In genomic region chr6:157274471-157275226, GRCh38 we compare ENCODE assay signal across 1 cellular context.
A peak's percentile ranks its signal among the peaks of the same experiment; 100 is the strongest.
TF ChIP-seq lines count a peak whose summit lies in the region.

No MANE protein-coding gene starts in this region.

TF ChIP-seq in HepG2, 621 proteins besides CTCF, POLR2A, EP300 and RAD21 (continued from another document and continues in another):
- no peak for TF ChIP-seq ATF3 (CRISPR knock-in tag; IDR thresholded peaks at IDR 0.05)
- TF ChIP-seq ZNF883 (CRISPR knock-in tag; IDR thresholded peaks at IDR 0.05; ENCODE audit: not compliant biosample characterization), result peak; percentile 96
- peak; percentile 23; the same call in 1 of the 2 replicates for TF ChIP-seq ZBTB8A (CRISPR knock-in tag; IDR thresholded peaks at IDR 0.05; ENCODE audit: borderline replicate concordance, low read depth)
- TF ChIP-seq REL (CRISPR knock-in tag; conservative IDR thresholded peaks at IDR 0.05), result 0 out of 2 replicates have a peak, but pooled peaks have one; percentile 47
- no peak for TF ChIP-seq ZNF747 (CRISPR knock-in tag; IDR thresholded peaks at IDR 0.05; ENCODE audit: borderline replicate concordance)
- peak; percentile 73 for TF ChIP-seq SAP130 (CRISPR knock-in tag; IDR thresholded peaks at IDR 0.05; ENCODE audit: low read depth)
- peak; percentile 55; the same call in 1 of the 2 replicates for TF ChIP-seq KDM1A (CRISPR knock-in tag; IDR thresholded peaks at IDR 0.05)
- TF ChIP-seq ZSCAN20 (CRISPR knock-in tag; IDR thresholded peaks at IDR 0.05; ENCODE audit: borderline replicate concordance), result no peak; the same call in 1 of the 2 replicates
- TF ChIP-seq ZGPAT (CRISPR knock-in tag; IDR thresholded peaks at IDR 0.05), result peak; percentile 52; the same call in 1 of the 2 replicates
- TF ChIP-seq ZNF343 (CRISPR knock-in tag; IDR thresholded peaks at IDR 0.05), result peak; percentile 96
- TF ChIP-seq STAT6 (CRISPR knock-in tag; IDR thresholded peaks at IDR 0.05; ENCODE audit: borderline replicate concordance), result no peak
- TF ChIP-seq ESRRA (CRISPR knock-in tag; IDR thresholded peaks at IDR 0.05; ENCODE audit: low read depth), result 0 out of 2 replicates have a peak, but pooled peaks have one; percentile 27
- TF ChIP-seq RNF2 (conservative IDR thresholded peaks at IDR 0.05; ENCODE audit: low read depth), result peak; percentile 60; the same call in 1 of the 2 replicates
- TF ChIP-seq MYC (CRISPR knock-in tag; IDR thresholded peaks at IDR 0.05; ENCODE audit: borderline replicate concordance), result no peak
- 0 out of 2 replicates have a peak, but pooled peaks have one; percentile 39 for TF ChIP-seq ZNF589 (CRISPR knock-in tag; conservative IDR thresholded peaks at IDR 0.05)
- 0 out of 2 replicates have a peak, but pooled peaks have one; percentile 47 for TF ChIP-seq HOXA5 (CRISPR knock-in tag; IDR thresholded peaks at IDR 0.05)
- TF ChIP-seq FOXA1 (IDR thresholded peaks at IDR 0.05), result no peak
- no peak for TF ChIP-seq FOXA1 (CRISPR knock-in tag; IDR thresholded peaks at IDR 0.05)
- TF ChIP-seq TEAD2 (CRISPR knock-in tag; IDR thresholded peaks at IDR 0.05), result 0 out of 2 replicates have a peak, but pooled peaks have one; percentile 68
- TF ChIP-seq SKIL (CRISPR knock-in tag; IDR thresholded peaks at IDR 0.05; ENCODE audit: borderline replicate concordance), result no peak
- TF ChIP-seq ZNF136 (CRISPR knock-in tag; IDR thresholded peaks at IDR 0.05; ENCODE audit: low read depth), result no peak
- TF ChIP-seq HOXD1 (CRISPR knock-in tag; IDR thresholded peaks at IDR 0.05), result 0 out of 2 replicates have a peak, but pooled peaks have one; percentile 33
- TF ChIP-seq ZNF121 (CRISPR knock-in tag; IDR thresholded peaks at IDR 0.05), result 0 out of 2 replicates have a peak, but pooled peaks have one; percentile 21
- TF ChIP-seq ZNF816 (CRISPR knock-in tag; IDR thresholded peaks at IDR 0.05; ENCODE audit: borderline replicate concordance), result no peak
- TF ChIP-seq MED13 (CRISPR knock-in tag; IDR thresholded peaks at IDR 0.05), result 0 out of 2 replicates have a peak, but pooled peaks have one; percentile 30
- TF ChIP-seq CEBPG (CRISPR knock-in tag; IDR thresholded peaks at IDR 0.05), result no peak
- 0 out of 2 replicates have a peak, but pooled peaks have one; percentile 3 for TF ChIP-seq SMAD3 (CRISPR knock-in tag; IDR thresholded peaks at IDR 0.05)
- peak; percentile 8; the same call in 1 of the 2 replicates for TF ChIP-seq ZSCAN12 (CRISPR knock-in tag; IDR thresholded peaks at IDR 0.05)
- 0 out of 2 replicates have a peak, but pooled peaks have one; percentile 20 for TF ChIP-seq ZNF256 (CRISPR knock-in tag; conservative IDR thresholded peaks at IDR 0.05)
- TF ChIP-seq IKZF1 (IDR thresholded peaks at IDR 0.05), result no peak
- no peak for TF ChIP-seq KAT2B (IDR thresholded peaks at IDR 0.05; ENCODE audit: borderline replicate concordance, low read depth, low read length)
- no peak for TF ChIP-seq ZFP36L1 (CRISPR knock-in tag; IDR thresholded peaks at IDR 0.05)
- no peak for TF ChIP-seq NR3C1 (CRISPR knock-in tag; IDR thresholded peaks at IDR 0.05)
- TF ChIP-seq PRMT3 (CRISPR knock-in tag; IDR thresholded peaks at IDR 0.05; ENCODE audit: borderline replicate concordance, low read depth), result 0 out of 2 replicates have a peak, but pooled peaks have one; percentile 48
- 0 out of 2 replicates have a peak, but pooled peaks have one; percentile 29 for TF ChIP-seq ZNF609 (CRISPR knock-in tag; IDR thresholded peaks at IDR 0.05; ENCODE audit: borderline replicate concordance)
- peak; percentile 37; the same call in 1 of the 2 replicates for TF ChIP-seq ISL2 (CRISPR knock-in tag; IDR thresholded peaks at IDR 0.05)
- TF ChIP-seq ZNF160 (CRISPR knock-in tag; IDR thresholded peaks at IDR 0.05), result peak; percentile 46; the same call in 1 of the 2 replicates
- peak; percentile 61 for TF ChIP-seq PHF8 (CRISPR knock-in tag; IDR thresholded peaks at IDR 0.05)
- TF ChIP-seq ZFP62 (CRISPR knock-in tag; IDR thresholded peaks at IDR 0.05), result no peak
- peak; percentile 41; the same call in 1 of the 2 replicates for TF ChIP-seq ZNF678 (CRISPR knock-in tag; IDR thresholded peaks at IDR 0.05)
- peak; percentile 58 for TF ChIP-seq SALL1 (CRISPR knock-in tag; IDR thresholded peaks at IDR 0.05)
- TF ChIP-seq POGK (CRISPR knock-in tag; conservative IDR thresholded peaks at IDR 0.05), result no peak; the same call in 1 of the 2 replicates
- peak; percentile 71; the same call in 1 of the 2 replicates for TF ChIP-seq KDM5B (CRISPR knock-in tag; IDR thresholded peaks at IDR 0.05; ENCODE audit: borderline replicate concordance)
- TF ChIP-seq THAP11 (CRISPR knock-in tag; IDR thresholded peaks at IDR 0.05), result peak; percentile 42; the same call in 1 of the 2 replicates
- TF ChIP-seq TOPORS (CRISPR knock-in tag; IDR thresholded peaks at IDR 0.05), result peak; percentile 33; the same call in 1 of the 2 replicates
- TF ChIP-seq TSC22D2 (CRISPR knock-in tag; IDR thresholded peaks at IDR 0.05; ENCODE audit: borderline replicate concordance), result peak; percentile 50; the same call in 1 of the 2 replicates
- TF ChIP-seq ZSCAN21 (CRISPR knock-in tag; IDR thresholded peaks at IDR 0.05; ENCODE audit: borderline replicate concordance), result peak; percentile 80; the same call in 1 of the 2 replicates
- peak; percentile 79 for TF ChIP-seq XRCC5 (optimal IDR thresholded peaks at IDR 0.05; ENCODE audit: low read length)
- TF ChIP-seq ZNF18 (CRISPR knock-in tag; IDR thresholded peaks at IDR 0.05; ENCODE audit: insufficient replicate concordance), result no peak
- TF ChIP-seq FOXM1 (CRISPR knock-in tag; IDR thresholded peaks at IDR 0.05), result no peak
- TF ChIP-seq MAZ (IDR thresholded peaks at IDR 0.05; ENCODE audit: borderline replicate concordance, low read depth, low read length), result peak; percentile 33; the same call in 1 of the 2 replicates
- TF ChIP-seq MAZ (CRISPR knock-in tag; IDR thresholded peaks at IDR 0.05; ENCODE audit: low read depth), result peak; percentile 92
- TF ChIP-seq ASH2L (IDR thresholded peaks at IDR 0.05; ENCODE audit: insufficient read length, low read depth, low read length), result peak; percentile 39
- TF ChIP-seq ZNF703 (CRISPR knock-in tag; IDR thresholded peaks at IDR 0.05; ENCODE audit: borderline replicate concordance), result peak; percentile 73
- TF ChIP-seq MLLT10 (CRISPR knock-in tag; IDR thresholded peaks at IDR 0.05), result no peak
